Comparison of ENCODE assay signal across 1 cellular context in genomic region chr21:38696617-38697016, GRCh38.
TF ChIP-seq lines count a peak whose summit lies in the region.

No MANE protein-coding gene starts in this region.

TF ChIP-seq in HCT116, 20 proteins besides CTCF, POLR2A, EP300 and RAD21 (continued from another document):
- no peak for TF ChIP-seq MAX (IDR thresholded peaks at IDR 0.05)
- TF ChIP-seq EZH2 (IDR thresholded peaks at IDR 0.05) = no peak
- TF ChIP-seq CBX3 (IDR thresholded peaks at IDR 0.05; ENCODE audit: low read depth) = no peak
- no peak for TF ChIP-seq TCF7L2 (IDR thresholded peaks at IDR 0.05; ENCODE audit: borderline replicate concordance, extremely low read depth, insufficient read depth, insufficient read length)
- TF ChIP-seq SP1 (IDR thresholded peaks at IDR 0.05; ENCODE audit: low read depth) = no peak
